1 cellular context compared by ENCODE assay signal in the genomic region with DNA sequence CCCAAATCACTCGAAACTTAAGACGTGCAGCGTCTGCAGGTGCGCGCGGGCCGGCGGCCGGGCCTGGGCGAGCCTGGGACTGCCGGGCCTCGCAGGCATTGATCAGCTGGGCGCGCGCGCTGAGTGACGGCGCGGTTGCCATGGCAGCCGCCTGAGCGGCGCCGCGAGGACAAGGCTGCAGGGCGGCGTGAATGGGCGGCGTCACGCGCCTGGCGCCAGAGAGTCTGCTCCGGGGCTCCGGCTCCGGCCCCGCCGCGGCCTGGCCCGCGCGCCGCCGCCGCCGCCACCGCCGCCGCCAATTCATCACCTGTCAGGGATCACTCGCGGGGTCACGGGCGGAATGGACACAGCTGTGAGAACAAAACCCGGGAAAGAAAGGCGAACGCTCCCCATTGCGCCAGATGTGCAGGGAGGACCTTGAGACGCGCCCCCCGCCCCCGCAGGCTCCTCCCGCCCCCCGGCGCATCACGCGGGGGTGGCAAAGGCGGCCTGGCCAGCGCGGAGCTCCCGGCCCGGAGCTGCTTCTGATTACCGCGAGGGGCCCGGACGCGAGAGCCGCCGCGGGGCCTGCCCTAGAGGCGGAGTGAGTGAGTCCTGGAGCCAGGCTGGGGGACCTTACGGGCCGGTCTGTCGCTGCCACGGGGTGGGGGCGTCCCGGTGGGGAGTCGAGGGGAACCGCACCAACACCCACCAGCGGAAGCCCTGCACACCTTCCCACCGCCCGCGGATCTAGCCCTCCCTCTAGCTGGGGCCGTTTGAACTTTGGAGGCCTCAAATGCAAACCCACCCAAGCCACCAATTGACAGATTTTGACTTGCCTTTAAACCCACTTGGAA.
TF ChIP-seq lines count a peak whose summit lies in the region.

No MANE protein-coding gene starts in this region.

TF ChIP-seq in K562, 482 proteins besides CTCF, POLR2A, EP300 and RAD21 (continued from another document and continues in another):
- TF ChIP-seq, protein P1, sequence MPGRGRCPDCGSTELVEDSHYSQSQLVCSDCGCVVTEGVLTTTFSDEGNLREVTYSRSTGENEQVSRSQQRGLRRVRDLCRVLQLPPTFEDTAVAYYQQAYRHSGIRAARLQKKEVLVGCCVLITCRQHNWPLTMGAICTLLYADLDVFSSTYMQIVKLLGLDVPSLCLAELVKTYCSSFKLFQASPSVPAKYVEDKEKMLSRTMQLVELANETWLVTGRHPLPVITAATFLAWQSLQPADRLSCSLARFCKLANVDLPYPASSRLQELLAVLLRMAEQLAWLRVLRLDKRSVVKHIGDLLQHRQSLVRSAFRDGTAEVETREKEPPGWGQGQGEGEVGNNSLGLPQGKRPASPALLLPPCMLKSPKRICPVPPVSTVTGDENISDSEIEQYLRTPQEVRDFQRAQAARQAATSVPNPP (IDR thresholded peaks at IDR 0.05; ENCODE audit: borderline replicate concordance, insufficient read depth, insufficient read length): no peak
- TF ChIP-seq MIER1 (IDR thresholded peaks at IDR 0.05; ENCODE audit: low read depth): no peak
- TF ChIP-seq, protein P2, sequence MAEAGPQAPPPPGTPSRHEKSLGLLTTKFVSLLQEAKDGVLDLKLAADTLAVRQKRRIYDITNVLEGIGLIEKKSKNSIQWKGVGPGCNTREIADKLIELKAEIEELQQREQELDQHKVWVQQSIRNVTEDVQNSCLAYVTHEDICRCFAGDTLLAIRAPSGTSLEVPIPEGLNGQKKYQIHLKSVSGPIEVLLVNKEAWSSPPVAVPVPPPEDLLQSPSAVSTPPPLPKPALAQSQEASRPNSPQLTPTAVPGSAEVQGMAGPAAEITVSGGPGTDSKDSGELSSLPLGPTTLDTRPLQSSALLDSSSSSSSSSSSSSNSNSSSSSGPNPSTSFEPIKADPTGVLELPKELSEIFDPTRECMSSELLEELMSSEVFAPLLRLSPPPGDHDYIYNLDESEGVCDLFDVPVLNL (CRISPR knock-in tag; IDR thresholded peaks at IDR 0.05; ENCODE audit: low read depth): no peak
- TF ChIP-seq NCOA1 (IDR thresholded peaks at IDR 0.05; ENCODE audit: low read depth): no peak
- TF ChIP-seq, protein P3, sequence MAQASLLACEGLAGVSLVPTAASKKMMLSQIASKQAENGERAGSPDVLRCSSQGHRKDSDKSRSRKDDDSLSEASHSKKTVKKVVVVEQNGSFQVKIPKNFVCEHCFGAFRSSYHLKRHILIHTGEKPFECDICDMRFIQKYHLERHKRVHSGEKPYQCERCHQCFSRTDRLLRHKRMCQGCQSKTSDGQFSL (CRISPR knock-in tag; IDR thresholded peaks at IDR 0.05): peak; percentile 28; the same call in 1 of the 2 replicates
- TF ChIP-seq, protein P3 (tag; IDR thresholded peaks at IDR 0.05): no peak
- no peak for TF ChIP-seq ZSCAN32 (CRISPR knock-in tag; IDR thresholded peaks at IDR 0.05)
- TF ChIP-seq RBBP5 (IDR thresholded peaks at IDR 0.05; ENCODE audit: borderline replicate concordance, insufficient read depth, low read length, poor library complexity, severe bottlenecking): peak; percentile 65
- no peak for TF ChIP-seq STAT5A (IDR thresholded peaks at IDR 0.05; ENCODE audit: borderline replicate concordance, low read length)
- TF ChIP-seq, protein P4, sequence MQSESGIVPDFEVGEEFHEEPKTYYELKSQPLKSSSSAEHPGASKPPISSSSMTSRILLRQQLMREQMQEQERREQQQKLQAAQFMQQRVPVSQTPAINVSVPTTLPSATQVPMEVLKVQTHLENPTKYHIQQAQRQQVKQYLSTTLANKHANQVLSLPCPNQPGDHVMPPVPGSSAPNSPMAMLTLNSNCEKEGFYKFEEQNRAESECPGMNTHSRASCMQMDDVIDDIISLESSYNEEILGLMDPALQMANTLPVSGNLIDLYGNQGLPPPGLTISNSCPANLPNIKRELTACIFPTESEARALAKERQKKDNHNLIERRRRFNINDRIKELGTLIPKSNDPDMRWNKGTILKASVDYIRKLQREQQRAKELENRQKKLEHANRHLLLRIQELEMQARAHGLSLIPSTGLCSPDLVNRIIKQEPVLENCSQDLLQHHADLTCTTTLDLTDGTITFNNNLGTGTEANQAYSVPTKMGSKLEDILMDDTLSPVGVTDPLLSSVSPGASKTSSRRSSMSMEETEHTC (IDR thresholded peaks at IDR 0.05): peak; percentile 31; the same call in 1 of the 2 replicates
- TF ChIP-seq, protein P5, sequence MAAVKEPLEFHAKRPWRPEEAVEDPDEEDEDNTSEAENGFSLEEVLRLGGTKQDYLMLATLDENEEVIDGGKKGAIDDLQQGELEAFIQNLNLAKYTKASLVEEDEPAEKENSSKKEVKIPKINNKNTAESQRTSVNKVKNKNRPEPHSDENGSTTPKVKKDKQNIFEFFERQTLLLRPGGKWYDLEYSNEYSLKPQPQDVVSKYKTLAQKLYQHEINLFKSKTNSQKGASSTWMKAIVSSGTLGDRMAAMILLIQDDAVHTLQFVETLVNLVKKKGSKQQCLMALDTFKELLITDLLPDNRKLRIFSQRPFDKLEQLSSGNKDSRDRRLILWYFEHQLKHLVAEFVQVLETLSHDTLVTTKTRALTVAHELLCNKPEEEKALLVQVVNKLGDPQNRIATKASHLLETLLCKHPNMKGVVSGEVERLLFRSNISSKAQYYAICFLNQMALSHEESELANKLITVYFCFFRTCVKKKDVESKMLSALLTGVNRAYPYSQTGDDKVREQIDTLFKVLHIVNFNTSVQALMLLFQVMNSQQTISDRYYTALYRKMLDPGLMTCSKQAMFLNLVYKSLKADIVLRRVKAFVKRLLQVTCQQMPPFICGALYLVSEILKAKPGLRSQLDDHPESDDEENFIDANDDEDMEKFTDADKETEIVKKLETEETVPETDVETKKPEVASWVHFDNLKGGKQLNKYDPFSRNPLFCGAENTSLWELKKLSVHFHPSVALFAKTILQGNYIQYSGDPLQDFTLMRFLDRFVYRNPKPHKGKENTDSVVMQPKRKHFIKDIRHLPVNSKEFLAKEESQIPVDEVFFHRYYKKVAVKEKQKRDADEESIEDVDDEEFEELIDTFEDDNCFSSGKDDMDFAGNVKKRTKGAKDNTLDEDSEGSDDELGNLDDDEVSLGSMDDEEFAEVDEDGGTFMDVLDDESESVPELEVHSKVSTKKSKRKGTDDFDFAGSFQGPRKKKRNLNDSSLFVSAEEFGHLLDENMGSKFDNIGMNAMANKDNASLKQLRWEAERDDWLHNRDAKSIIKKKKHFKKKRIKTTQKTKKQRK (IDR thresholded peaks at IDR 0.05; ENCODE audit: borderline replicate concordance, low read depth, low read length): no peak
- TF ChIP-seq SLC30A9 (CRISPR knock-in tag; IDR thresholded peaks at IDR 0.05): no peak
- no peak; the same call in 1 of the 2 replicates for TF ChIP-seq MTA3 (IDR thresholded peaks at IDR 0.05; ENCODE audit: borderline replicate concordance)
- TF ChIP-seq, protein P6, sequence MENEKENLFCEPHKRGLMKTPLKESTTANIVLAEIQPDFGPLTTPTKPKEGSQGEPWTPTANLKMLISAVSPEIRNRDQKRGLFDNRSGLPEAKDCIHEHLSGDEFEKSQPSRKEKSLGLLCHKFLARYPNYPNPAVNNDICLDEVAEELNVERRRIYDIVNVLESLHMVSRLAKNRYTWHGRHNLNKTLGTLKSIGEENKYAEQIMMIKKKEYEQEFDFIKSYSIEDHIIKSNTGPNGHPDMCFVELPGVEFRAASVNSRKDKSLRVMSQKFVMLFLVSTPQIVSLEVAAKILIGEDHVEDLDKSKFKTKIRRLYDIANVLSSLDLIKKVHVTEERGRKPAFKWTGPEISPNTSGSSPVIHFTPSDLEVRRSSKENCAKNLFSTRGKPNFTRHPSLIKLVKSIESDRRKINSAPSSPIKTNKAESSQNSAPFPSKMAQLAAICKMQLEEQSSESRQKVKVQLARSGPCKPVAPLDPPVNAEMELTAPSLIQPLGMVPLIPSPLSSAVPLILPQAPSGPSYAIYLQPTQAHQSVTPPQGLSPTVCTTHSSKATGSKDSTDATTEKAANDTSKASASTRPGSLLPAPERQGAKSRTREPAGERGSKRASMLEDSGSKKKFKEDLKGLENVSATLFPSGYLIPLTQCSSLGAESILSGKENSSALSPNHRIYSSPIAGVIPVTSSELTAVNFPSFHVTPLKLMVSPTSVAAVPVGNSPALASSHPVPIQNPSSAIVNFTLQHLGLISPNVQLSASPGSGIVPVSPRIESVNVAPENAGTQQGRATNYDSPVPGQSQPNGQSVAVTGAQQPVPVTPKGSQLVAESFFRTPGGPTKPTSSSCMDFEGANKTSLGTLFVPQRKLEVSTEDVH (IDR thresholded peaks at IDR 0.05; ENCODE audit: low read depth, partially characterized antibody): no peak
- no peak for TF ChIP-seq GTF2F1 (IDR thresholded peaks at IDR 0.05; ENCODE audit: low read depth, low read length)
- TF ChIP-seq, protein P7, sequence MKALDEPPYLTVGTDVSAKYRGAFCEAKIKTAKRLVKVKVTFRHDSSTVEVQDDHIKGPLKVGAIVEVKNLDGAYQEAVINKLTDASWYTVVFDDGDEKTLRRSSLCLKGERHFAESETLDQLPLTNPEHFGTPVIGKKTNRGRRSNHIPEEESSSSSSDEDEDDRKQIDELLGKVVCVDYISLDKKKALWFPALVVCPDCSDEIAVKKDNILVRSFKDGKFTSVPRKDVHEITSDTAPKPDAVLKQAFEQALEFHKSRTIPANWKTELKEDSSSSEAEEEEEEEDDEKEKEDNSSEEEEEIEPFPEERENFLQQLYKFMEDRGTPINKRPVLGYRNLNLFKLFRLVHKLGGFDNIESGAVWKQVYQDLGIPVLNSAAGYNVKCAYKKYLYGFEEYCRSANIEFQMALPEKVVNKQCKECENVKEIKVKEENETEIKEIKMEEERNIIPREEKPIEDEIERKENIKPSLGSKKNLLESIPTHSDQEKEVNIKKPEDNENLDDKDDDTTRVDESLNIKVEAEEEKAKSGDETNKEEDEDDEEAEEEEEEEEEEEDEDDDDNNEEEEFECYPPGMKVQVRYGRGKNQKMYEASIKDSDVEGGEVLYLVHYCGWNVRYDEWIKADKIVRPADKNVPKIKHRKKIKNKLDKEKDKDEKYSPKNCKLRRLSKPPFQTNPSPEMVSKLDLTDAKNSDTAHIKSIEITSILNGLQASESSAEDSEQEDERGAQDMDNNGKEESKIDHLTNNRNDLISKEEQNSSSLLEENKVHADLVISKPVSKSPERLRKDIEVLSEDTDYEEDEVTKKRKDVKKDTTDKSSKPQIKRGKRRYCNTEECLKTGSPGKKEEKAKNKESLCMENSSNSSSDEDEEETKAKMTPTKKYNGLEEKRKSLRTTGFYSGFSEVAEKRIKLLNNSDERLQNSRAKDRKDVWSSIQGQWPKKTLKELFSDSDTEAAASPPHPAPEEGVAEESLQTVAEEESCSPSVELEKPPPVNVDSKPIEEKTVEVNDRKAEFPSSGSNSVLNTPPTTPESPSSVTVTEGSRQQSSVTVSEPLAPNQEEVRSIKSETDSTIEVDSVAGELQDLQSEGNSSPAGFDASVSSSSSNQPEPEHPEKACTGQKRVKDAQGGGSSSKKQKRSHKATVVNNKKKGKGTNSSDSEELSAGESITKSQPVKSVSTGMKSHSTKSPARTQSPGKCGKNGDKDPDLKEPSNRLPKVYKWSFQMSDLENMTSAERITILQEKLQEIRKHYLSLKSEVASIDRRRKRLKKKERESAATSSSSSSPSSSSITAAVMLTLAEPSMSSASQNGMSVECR (CRISPR knock-in tag; IDR thresholded peaks at IDR 0.05): peak; percentile 18; the same call in 1 of the 2 replicates
- TF ChIP-seq, protein P8, sequence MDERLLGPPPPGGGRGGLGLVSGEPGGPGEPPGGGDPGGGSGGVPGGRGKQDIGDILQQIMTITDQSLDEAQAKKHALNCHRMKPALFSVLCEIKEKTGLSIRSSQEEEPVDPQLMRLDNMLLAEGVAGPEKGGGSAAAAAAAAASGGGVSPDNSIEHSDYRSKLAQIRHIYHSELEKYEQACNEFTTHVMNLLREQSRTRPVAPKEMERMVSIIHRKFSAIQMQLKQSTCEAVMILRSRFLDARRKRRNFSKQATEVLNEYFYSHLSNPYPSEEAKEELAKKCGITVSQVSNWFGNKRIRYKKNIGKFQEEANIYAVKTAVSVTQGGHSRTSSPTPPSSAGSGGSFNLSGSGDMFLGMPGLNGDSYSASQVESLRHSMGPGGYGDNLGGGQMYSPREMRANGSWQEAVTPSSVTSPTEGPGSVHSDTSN (CRISPR knock-in tag; IDR thresholded peaks at IDR 0.05; ENCODE audit: low read depth): peak; percentile 84
- TF ChIP-seq, protein P8 (tag; conservative IDR thresholded peaks at IDR 0.05; ENCODE audit: low read depth): no peak
- TF ChIP-seq MED1 (CRISPR knock-in tag; IDR thresholded peaks at IDR 0.05; ENCODE audit: borderline replicate concordance): no peak
- TF ChIP-seq, protein P9, sequence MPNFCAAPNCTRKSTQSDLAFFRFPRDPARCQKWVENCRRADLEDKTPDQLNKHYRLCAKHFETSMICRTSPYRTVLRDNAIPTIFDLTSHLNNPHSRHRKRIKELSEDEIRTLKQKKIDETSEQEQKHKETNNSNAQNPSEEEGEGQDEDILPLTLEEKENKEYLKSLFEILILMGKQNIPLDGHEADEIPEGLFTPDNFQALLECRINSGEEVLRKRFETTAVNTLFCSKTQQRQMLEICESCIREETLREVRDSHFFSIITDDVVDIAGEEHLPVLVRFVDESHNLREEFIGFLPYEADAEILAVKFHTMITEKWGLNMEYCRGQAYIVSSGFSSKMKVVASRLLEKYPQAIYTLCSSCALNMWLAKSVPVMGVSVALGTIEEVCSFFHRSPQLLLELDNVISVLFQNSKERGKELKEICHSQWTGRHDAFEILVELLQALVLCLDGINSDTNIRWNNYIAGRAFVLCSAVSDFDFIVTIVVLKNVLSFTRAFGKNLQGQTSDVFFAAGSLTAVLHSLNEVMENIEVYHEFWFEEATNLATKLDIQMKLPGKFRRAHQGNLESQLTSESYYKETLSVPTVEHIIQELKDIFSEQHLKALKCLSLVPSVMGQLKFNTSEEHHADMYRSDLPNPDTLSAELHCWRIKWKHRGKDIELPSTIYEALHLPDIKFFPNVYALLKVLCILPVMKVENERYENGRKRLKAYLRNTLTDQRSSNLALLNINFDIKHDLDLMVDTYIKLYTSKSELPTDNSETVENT (CRISPR knock-in tag; IDR thresholded peaks at IDR 0.05): peak; percentile 49; the same call in 1 of the 2 replicates
- TF ChIP-seq, protein P10, sequence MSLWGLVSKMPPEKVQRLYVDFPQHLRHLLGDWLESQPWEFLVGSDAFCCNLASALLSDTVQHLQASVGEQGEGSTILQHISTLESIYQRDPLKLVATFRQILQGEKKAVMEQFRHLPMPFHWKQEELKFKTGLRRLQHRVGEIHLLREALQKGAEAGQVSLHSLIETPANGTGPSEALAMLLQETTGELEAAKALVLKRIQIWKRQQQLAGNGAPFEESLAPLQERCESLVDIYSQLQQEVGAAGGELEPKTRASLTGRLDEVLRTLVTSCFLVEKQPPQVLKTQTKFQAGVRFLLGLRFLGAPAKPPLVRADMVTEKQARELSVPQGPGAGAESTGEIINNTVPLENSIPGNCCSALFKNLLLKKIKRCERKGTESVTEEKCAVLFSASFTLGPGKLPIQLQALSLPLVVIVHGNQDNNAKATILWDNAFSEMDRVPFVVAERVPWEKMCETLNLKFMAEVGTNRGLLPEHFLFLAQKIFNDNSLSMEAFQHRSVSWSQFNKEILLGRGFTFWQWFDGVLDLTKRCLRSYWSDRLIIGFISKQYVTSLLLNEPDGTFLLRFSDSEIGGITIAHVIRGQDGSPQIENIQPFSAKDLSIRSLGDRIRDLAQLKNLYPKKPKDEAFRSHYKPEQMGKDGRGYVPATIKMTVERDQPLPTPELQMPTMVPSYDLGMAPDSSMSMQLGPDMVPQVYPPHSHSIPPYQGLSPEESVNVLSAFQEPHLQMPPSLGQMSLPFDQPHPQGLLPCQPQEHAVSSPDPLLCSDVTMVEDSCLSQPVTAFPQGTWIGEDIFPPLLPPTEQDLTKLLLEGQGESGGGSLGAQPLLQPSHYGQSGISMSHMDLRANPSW (CRISPR knock-in tag; IDR thresholded peaks at IDR 0.05): no peak
